8 cellular contexts compared by ENCODE assay signal in the genomic region with DNA sequence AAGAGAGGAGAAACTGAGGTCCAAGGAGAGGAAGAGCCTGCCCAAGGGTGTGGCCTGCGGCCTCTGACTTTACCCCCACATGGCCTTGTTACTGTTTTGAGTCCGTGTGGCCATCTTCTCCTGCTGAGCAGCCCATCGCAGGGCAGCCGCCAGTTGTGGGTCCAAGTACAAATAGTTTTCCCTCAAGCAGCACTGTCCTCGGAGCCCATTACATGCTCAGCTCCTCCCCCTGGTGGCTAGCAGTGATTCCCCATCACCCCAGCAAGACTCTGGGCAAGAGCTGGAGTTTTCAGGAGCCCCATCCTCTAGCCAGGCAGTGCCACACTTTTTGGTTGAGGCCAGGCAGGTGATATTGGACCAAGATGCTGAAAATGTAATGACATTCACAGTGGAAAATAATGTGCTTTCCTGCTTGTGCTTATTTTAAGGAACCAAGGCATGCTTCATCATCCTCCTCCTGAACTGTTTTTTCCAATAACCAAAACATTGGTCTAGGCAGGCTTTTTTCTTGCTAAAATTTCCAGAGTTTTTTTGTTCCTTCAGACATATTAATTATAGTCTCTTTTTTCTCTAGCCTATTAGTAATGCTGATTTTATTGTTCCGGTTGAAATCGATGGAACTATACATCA. TPM values are rescaled to one million over a fixed set of nuclear protein-coding genes. Genes with fewer than 3 reads are reported as not detected.
DNase-seq lines count a peak whose midpoint lies in the region; ATAC-seq and TF ChIP-seq lines count a peak whose summit lies in the region.

No MANE protein-coding gene starts in this region.

- no peak overlapping the region for H3K4me2 ChIP-seq in Karpas-422 (ENCODE audit: low read depth, low read length, poor library complexity, severe bottlenecking)

- DNase-seq in CMK (ENCODE audit: low read depth) (peak; percentile 55), Karpas-422 (peak; percentile 86), WERI-Rb-1 (peak; percentile 69), T47D (ENCODE audit: low read depth in 1 of 2, low spot score in 1 of 2) (peak; percentile 66 to 85), kidney glomerular epithelial cell (lab: John Stamatoyannopoulos, UW) (peak; percentile 46)
- peak; percentile 60 for DNase-seq in stimulated activated CD4-positive, alpha-beta T cell treated with anti-CD3 and anti-CD28 coated beads, Interleukin-4, amount 100 ng/mL, for 24 hours

- TF ChIP-seq CTCF in WERI-Rb-1 (IDR thresholded peaks at IDR 0.05; ENCODE audit: low read depth, low read length) = peak; percentile 92

- in situ Hi-C loops in T47D (cut with HindIII; ENCODE audit: low pct_unique_long_range_greater_than_20kb, low sequenced_read_pairs) = no loop called here

- ATAC-seq in GM19397 (IDR thresholded peaks at IDR 0.05; ENCODE audit: unreplicated experiment) (peak; percentile 63), HG02763 (IDR thresholded peaks at IDR 0.05; ENCODE audit: unreplicated experiment) (no peak)

- no peak overlapping the region for H3K9ac ChIP-seq in Karpas-422 (ENCODE audit: low read length)

- no peaks in the 10 kb centered on the region for H3K4me1 ChIP-seq in Karpas-422 (ENCODE audit: low read length)

- H3K79me2 ChIP-seq in Karpas-422 (ENCODE audit: low read length) = no peaks in the 10 kb centered on the region

- H3K27ac ChIP-seq in Karpas-422 (ENCODE audit: low read length) = no peak overlapping the region
- no peak overlapping the region for H3K27ac ChIP-seq in WERI-Rb-1

- no peaks in the 10 kb centered on the region for H3K27me3 ChIP-seq in Karpas-422 (ENCODE audit: low read length)
- no peaks in the 10 kb centered on the region for H3K27me3 ChIP-seq in WERI-Rb-1 (ENCODE audit: insufficient read depth, low read depth, severe bottlenecking)

- H3K4me3 ChIP-seq in Karpas-422 (ENCODE audit: low read length) = no peak overlapping the region
- no peak overlapping the region for H3K4me3 ChIP-seq in WERI-Rb-1 (ENCODE audit: low read depth, low read length)

- no peak overlapping the region for H2AFZ ChIP-seq in Karpas-422 (ENCODE audit: low read length)

- H3K9me2 ChIP-seq in Karpas-422 (replicated peaks; ENCODE audit: insufficient read depth, low read length) = no peaks in the 10 kb centered on the region

- no peaks in the 10 kb centered on the region for H4K20me1 ChIP-seq in Karpas-422 (ENCODE audit: insufficient read depth, low read depth, low read length)

- H3K36me3 ChIP-seq in Karpas-422 (ENCODE audit: insufficient read depth, low read length) (no peaks in the 10 kb centered on the region), WERI-Rb-1 (no peaks in the 10 kb centered on the region)

- H3K9me3 ChIP-seq in Karpas-422 (ENCODE audit: low read length) (no peaks in the 10 kb centered on the region), WERI-Rb-1 (ENCODE audit: severe bottlenecking) (no peaks in the 10 kb centered on the region)

RNA-seq across cellular contexts. Expression of gene VILL, which starts 23.2 kb away (rescaled TPM):
- total RNA-seq in Karpas-422 (2014; rRNA removed; shearing (Covaris generic); ENCODE audit: low replicate concordance) = 9.7 and 19.9 TPM in 2 replicates
